8 cellular contexts compared by ENCODE assay signal in the genomic region with DNA sequence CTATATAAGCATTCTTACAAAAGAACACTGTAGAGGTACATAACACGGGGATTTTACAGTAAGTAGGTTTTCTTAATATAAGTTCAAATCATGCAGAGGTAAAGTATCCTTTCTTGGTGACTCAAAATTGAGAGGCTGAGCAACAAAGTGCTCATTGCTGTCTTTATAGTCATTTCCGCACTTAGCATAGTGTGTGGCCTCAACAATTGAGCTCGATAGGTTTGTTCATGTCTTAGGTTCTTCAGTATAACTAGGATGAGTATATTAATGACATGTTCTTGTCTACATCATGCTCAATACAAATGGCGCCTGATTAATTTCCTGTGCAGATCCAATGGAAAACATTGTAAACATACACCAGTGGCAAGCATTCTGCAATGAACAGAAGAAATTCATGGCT. TPM values are rescaled to one million over a fixed set of nuclear protein-coding genes. Genes with fewer than 3 reads are reported as not detected.
DNase-seq lines count a peak whose midpoint lies in the region; FAIRE-seq and TF ChIP-seq lines count a peak whose summit lies in the region.

No MANE protein-coding gene starts in this region.

- H4K20me1 ChIP-seq in OCI-LY7 (ENCODE audit: insufficient read depth, low read length): peaks cover 20% of the 10 kb centered on the region; the same call in 1 of the 2 replicates
- H4K20me1 ChIP-seq in H1 (replicated peaks in 1 of 2; ENCODE audit: control insufficient read depth in 1 of 2, insufficient read depth in 2 of 2, low read length in 2 of 2): peaks cover 3 to 4% of the 10 kb centered on the region in 2 experiments

- H3K36me3 ChIP-seq in OCI-LY7 (ENCODE audit: insufficient read depth, low read length) (peaks cover 5% of the 10 kb centered on the region; the same call in 1 of the 2 replicates), H1 (ENCODE audit: control insufficient read depth in 2 of 4, insufficient read depth in 4 of 4, low read length in 3 of 4) (no peaks in the 10 kb centered on the region), neuronal stem cell (replicated peaks in 1 of 2; ENCODE audit: control insufficient read depth in 2 of 2, insufficient read depth in 2 of 2, low read length in 2 of 2) (no peaks in the 10 kb centered on the region)

- peaks cover 6% of the 10 kb centered on the region for H3K23me2 ChIP-seq in H1 (ENCODE audit: low read depth, low read length)

- H3K4me2 ChIP-seq in OCI-LY7 (ENCODE audit: low read length) (peak overlapping the region; percentile 87), H1 (ENCODE audit: insufficient read depth in 1 of 2, low read depth in 2 of 2, low read length in 2 of 2) (peak overlapping the region; percentile 73 to 84), neuronal stem cell (ENCODE audit: insufficient read depth, low read length, poor library complexity, severe bottlenecking) (no peak overlapping the region)

- POLR2A ChIA-PET in OCI-LY7 (lab: Charles Lee): interaction anchor here (1.4 to 3.1 kb wide), 5 partner anchors 10 to 208 kb away, joined by 3 to 16 read pairs (median 3); a partner anchor contains a TSS
- POLR2A ChIA-PET in H1 (lab: Charles Lee; ENCODE audit: partially characterized antibody): interaction anchor here (0.8 to 3.1 kb wide), 6 partner anchors 12 to 437 kb away, joined by 3 to 30 read pairs (median 4); a partner anchor contains a TSS
- POLR2A ChIA-PET in GM10248 (lab: Yijun Ruan, JAX): interaction anchor here (0.9 to 3.8 kb wide), 4 partner anchors 14 to 134 kb away, joined by 3 to 26 read pairs (median 4); a partner anchor contains a TSS

- no peak overlapping the region for H3K56ac ChIP-seq in H1 (replicated peaks; ENCODE audit: insufficient read length, low read depth, low read length)

- H2BK12ac ChIP-seq in H1 (ENCODE audit: low read depth, low read length) (no peak overlapping the region), neuronal stem cell (ENCODE audit: low read length) (no peak overlapping the region)

- CTCF ChIA-PET in OCI-LY7 (lab: Charles Lee; ENCODE audit: unreplicated experiment) (interaction anchor here (0.5 to 1.3 kb wide), 3 partner anchors 120 to 215 kb away, joined by 3 read pairs; no protein-coding TSS in a partner anchor), H1 (lab: Charles Lee; ENCODE audit: partially characterized antibody) (interaction anchor here (1.0 to 2.6 kb wide), 5 partner anchors 10 to 98 kb away, joined by 3 to 6 read pairs (median 4); no protein-coding TSS in a partner anchor), GM10248 (lab: Yijun Ruan, JAX) (interaction anchor here (1.0 to 3.1 kb wide), 6 partner anchors 10 to 28 kb away, joined by 3 to 15 read pairs (median 5); no protein-coding TSS in a partner anchor)

- TF ChIP-seq CTCF in OCI-LY7 (conservative IDR thresholded peaks at IDR 0.05; ENCODE audit: low read length) (no peak), H1 (IDR thresholded peaks at IDR 0.05; ENCODE audit: control extremely low read depth in 1 of 3, insufficient read depth in 1 of 3, low read depth in 1 of 3, low read length in 3 of 3) (no peak), GM10248 (IDR thresholded peaks at IDR 0.05; ENCODE audit: control extremely low read depth, extremely low read depth, low read depth, missing control alignments) (no peak)

- H2BK20ac ChIP-seq in H1 (ENCODE audit: low read length): no peak overlapping the region

- H3K4me3 ChIP-seq in OCI-LY7 (ENCODE audit: low read depth, low read length, poor library complexity, severe bottlenecking): peak overlapping the region; percentile 77
- H3K4me3 ChIP-seq in H1 (ENCODE audit: extremely low read depth in 1 of 4, insufficient read depth in 2 of 4, low read depth in 3 of 4, low read length in 4 of 4): peak overlapping the region; percentile 76 to 94 (median 92)
- peak overlapping the region in 1 of 2 donors; percentile 95 for H3K4me3 ChIP-seq in neuronal stem cell (ENCODE audit: low read length in 2 of 2)

- H3K4me1 ChIP-seq in OCI-LY7 (ENCODE audit: insufficient read depth, low read length, poor library complexity, severe bottlenecking) (peaks cover 16% of the 10 kb centered on the region), H1 (replicated peaks in 1 of 4; ENCODE audit: control insufficient read depth in 3 of 4, insufficient read depth in 4 of 4, low read length in 3 of 4) (peaks cover 3 to 24% (median 11%) of the 10 kb centered on the region in 4 experiments), neuronal stem cell (ENCODE audit: control insufficient read depth in 2 of 2, insufficient read depth in 1 of 2, low read depth in 1 of 2, low read length in 2 of 2) (peaks cover 10 to 22% of the 10 kb centered on the region in 2 donors)

- H2BK15ac ChIP-seq in H1 (ENCODE audit: low read length): no peak overlapping the region
- no peak overlapping the region for H2BK15ac ChIP-seq in neuronal stem cell (ENCODE audit: low read length)

- no peak overlapping the region for H3K27ac ChIP-seq in OCI-LY7 (ENCODE audit: low read depth, low read length, poor library complexity, severe bottlenecking)
- H3K27ac ChIP-seq in H1 (ENCODE audit: low read depth, low read length): no peak overlapping the region
- no peak overlapping the region for H3K27ac ChIP-seq in neuronal stem cell (replicated peaks; ENCODE audit: low read length)

- TF ChIP-seq EP300 in H1 (IDR thresholded peaks at IDR 0.05; ENCODE audit: borderline replicate concordance in 1 of 2, low read depth in 2 of 2, low read length in 2 of 2): no peak

- H3K27me3 ChIP-seq in H1 (replicated peaks in 1 of 4; ENCODE audit: control insufficient read depth in 3 of 4, extremely low read depth in 1 of 4, insufficient read depth in 3 of 4, low read length in 3 of 4) (no peaks in the 10 kb centered on the region), neuronal stem cell (ENCODE audit: control insufficient read depth in 3 of 3, insufficient read depth in 3 of 3, low read depth in 1 of 3, low read length in 3 of 3) (no peaks in the 10 kb centered on the region)

- FAIRE-seq in H1 (lab: Jason Lieb, UNC): no peak

- no peak overlapping the region for H2AK5ac ChIP-seq in H1 (ENCODE audit: low read depth, low read length)
- H2AK5ac ChIP-seq in neuronal stem cell (ENCODE audit: low read depth, low read length): no peak overlapping the region

- H2AFZ ChIP-seq in OCI-LY7 (ENCODE audit: low read length) (peak overlapping the region; percentile 84; the same call in 1 of the 2 replicates), H1 (ENCODE audit: low read length) (no peak overlapping the region), neuronal stem cell (ENCODE audit: low read length) (peak overlapping the region; percentile 95)

- DNase-seq in NCI-H1105 treated with DMSO at 0.1 percent for 48 hours (lab: John Stamatoyannopoulos, UW) (peak; percentile 24), NCI-H1105 (lab: John Stamatoyannopoulos, UW) (no peak), OCI-LY7 (ENCODE audit: low spot score) (peak; percentile 26), H1 (ENCODE audit: low read depth in 1 of 2, low spot score in 2 of 2) (no peak), neuronal stem cell (ENCODE audit: low spot score) (no peak), GM10248 (ENCODE audit: extremely low spot score) (no peak), HT-29 (ENCODE audit: low spot score) (no peak), DMS53 (lab: John Stamatoyannopoulos, UW) (no peak)

- H3K9ac ChIP-seq in H1 (replicated peaks in 1 of 4; ENCODE audit: extremely low read depth in 1 of 4, low read depth in 3 of 4, low read length in 3 of 4) (peak overlapping the region in 1 of 4 experiments; percentile 53; a peak in 1 of 7 replicates), neuronal stem cell (ENCODE audit: low read depth, low read length, poor library complexity) (no peak overlapping the region)

- 43% methylated on average over 4 of the region's 4 CpGs; no CpG with 5 or more reads in 1 of the 2 experiments for WGBS in H1 (ENCODE audit: extremely low coverage in 1 of 2, insufficient coverage in 1 of 2, insufficient read length in 1 of 2, insufficient replicate concordance in 2 of 2, low coverage in 1 of 2, low lambda C conversion rate in 2 of 2, missing lambda C conversion rate in 1 of 2), 2 experiments
- no CpG with 5 or more reads among the region's 4 CpGs for WGBS in neuronal stem cell (ENCODE audit: extremely low coverage in 2 of 2, insufficient read length in 2 of 2, insufficient replicate concordance in 1 of 2), 2 donors

- TF ChIP-seq POLR2A in H1 (IDR thresholded peaks at IDR 0.05; ENCODE audit: control extremely low read depth in 1 of 2, low read depth in 2 of 2, low read length in 2 of 2): no peak

- H4K8ac ChIP-seq in H1 (ENCODE audit: extremely low read depth, insufficient read depth, low read length) (no peak overlapping the region), neuronal stem cell (ENCODE audit: low read depth, low read length) (no peak overlapping the region)

- no peak overlapping the region for H2BK5ac ChIP-seq in H1 (ENCODE audit: low read depth, low read length)
- H2BK5ac ChIP-seq in neuronal stem cell (ENCODE audit: low read length): no peak overlapping the region

- peaks cover 22% of the 10 kb centered on the region; the same call in 1 of the 2 replicates for H3K79me2 ChIP-seq in OCI-LY7 (ENCODE audit: insufficient read depth, low read depth, low read length)
- peaks cover 9 to 58% of the 10 kb centered on the region in 2 experiments; a peak in 3 of 4 replicates for H3K79me2 ChIP-seq in H1 (ENCODE audit: control insufficient read depth in 1 of 2, insufficient read depth in 2 of 2, low read length in 2 of 2)

- intact Hi-C loops in OCI-LY7 (cut with micrococcal nuclease; ENCODE audit: unreplicated experiment): loop anchor here (1.0 to 2.0 kb wide), 2 partner anchors 119 to 247 kb away; no protein-coding TSS in a partner anchor

- TF ChIP-seq RAD21 in H1 (IDR thresholded peaks at IDR 0.05 in 1 of 2, conservative IDR thresholded peaks at IDR 0.05 in 1 of 2; ENCODE audit: low read depth in 2 of 2, low read length in 2 of 2): no peak

- no peak overlapping the region for H3K18ac ChIP-seq in H1 (ENCODE audit: extremely low read depth, low read length)
- no peak overlapping the region for H3K18ac ChIP-seq in neuronal stem cell (ENCODE audit: low read length)

- H3K23ac ChIP-seq in H1 (ENCODE audit: insufficient read length): no peak overlapping the region
- no peak overlapping the region for H3K23ac ChIP-seq in neuronal stem cell (ENCODE audit: low read depth, low read length, poor library complexity)

- no peak overlapping the region for H3K14ac ChIP-seq in H1 (ENCODE audit: insufficient read length)
- no peak overlapping the region for H3K14ac ChIP-seq in neuronal stem cell (ENCODE audit: low read length)

- H2BK120ac ChIP-seq in H1 (replicated peaks; ENCODE audit: low read depth, low read length) (no peak overlapping the region), neuronal stem cell (ENCODE audit: low read depth, low read length) (no peak overlapping the region)

- H3K79me1 ChIP-seq in H1 (ENCODE audit: low read depth, low read length) (no peaks in the 10 kb centered on the region), neuronal stem cell (ENCODE audit: low read depth, low read length) (no peaks in the 10 kb centered on the region)

- H3K4ac ChIP-seq in H1 (replicated peaks; ENCODE audit: insufficient read length, low read depth, low read length): no peak overlapping the region
- H3K4ac ChIP-seq in neuronal stem cell (ENCODE audit: low read length): no peak overlapping the region

- no TSS peak for BruUV-seq in OCI-LY7 (replicated peaks; lab: Mats Ljungman, UMichigan)

- H3K9me2 ChIP-seq in OCI-LY7 (ENCODE audit: insufficient read depth, low read length): no peaks in the 10 kb centered on the region

- H4K5ac ChIP-seq in H1 (ENCODE audit: insufficient read length, low read depth, low read length): no peak overlapping the region

- H3K9me3 ChIP-seq in OCI-LY7 (ENCODE audit: low read length) (no peaks in the 10 kb centered on the region), H1 (ENCODE audit: insufficient read depth in 2 of 2, low read depth in 1 of 2, low read length in 1 of 2) (no peaks in the 10 kb centered on the region), neuronal stem cell (replicated peaks in 1 of 2; ENCODE audit: control insufficient read depth in 2 of 2, insufficient read depth in 1 of 2, low read depth in 1 of 2, low read length in 2 of 2) (no peaks in the 10 kb centered on the region)

- no peak overlapping the region for H4K91ac ChIP-seq in H1 (replicated peaks; ENCODE audit: insufficient read length, low read length)
- H4K91ac ChIP-seq in neuronal stem cell (ENCODE audit: low read depth, low read length, poor library complexity): no peak overlapping the region

RNA-seq across cellular contexts. Expression of a gene that starts 1.4 kb away (rescaled TPM):
- total RNA-seq in OCI-LY7 (2014; rRNA removed; shearing (Covaris generic)): 6.4 and 8.2 TPM in 2 replicates
- 18.1 and 18.5 TPM in 2 replicates for total RNA-seq in OCI-LY7 (2022)
- total RNA-seq in H1 (2021; fragmentation: NEBNext Ultra II Directional; extraction: Animal tissue kit (Norgen Biotek cat#: 25700)): 29.0 and 31.1 TPM in 2 replicates
- 13.5 and 13.9 TPM in 2 replicates for polyA plus RNA-seq in H1 (2011; rRNA removed)
- polyA plus RNA-seq in H1 (2011; cell fraction: cytosol; rRNA removed): 18.9 TPM
- 36.9 TPM for polyA plus RNA-seq in H1 (2011; cell fraction: nucleus; rRNA removed)
- polyA plus RNA-seq in H1 (2012, experiment 1 of 2): 16.2 to 20.8 TPM (median 18.3 TPM) in 4 replicates
- 5.1 TPM for polyA plus RNA-seq in H1 (2012, experiment 2 of 2)
- 15.5 TPM for polyA plus RNA-seq in H1 (2013, experiment 1 of 2)
- polyA plus RNA-seq in H1 (2013, experiment 2 of 2): 14.5 TPM
- polyA minus RNA-seq in H1 (2011; rRNA and poly(A)+ RNA removed): 38.2 and 40.9 TPM in 2 replicates
- polyA minus RNA-seq in H1 (2011; cell fraction: cytosol; rRNA and poly(A)+ RNA removed): 16.6 TPM
- polyA minus RNA-seq in H1 (2011; cell fraction: nucleus; rRNA and poly(A)+ RNA removed): 60.5 TPM
- 10.6 TPM for polyA plus RNA-seq in neuronal stem cell (2013, experiment 1 of 2)
- polyA plus RNA-seq in neuronal stem cell (2013, experiment 2 of 2): 9.7 TPM
- 2.9 and 5.3 TPM in 2 replicates for total RNA-seq in HT-29 (2014; rRNA removed; shearing (Covaris generic))

Comparison
In these comparisons a context has a peak if more than half of its experiments do, and no peak if none do; other contexts are left out.
1. DNase-seq: peak in NCI-H1105 treated with DMSO at 0.1 percent for 48 hours (single experiment) and OCI-LY7 (single experiment); none in NCI-H1105 (single experiment), H1 (0 of 2), neuronal stem cell (single experiment), GM10248 (single experiment), HT-29 (single experiment) and DMS53 (single experiment).